Comparison of ENCODE assay signal across 8 cellular contexts in the genomic region with DNA sequence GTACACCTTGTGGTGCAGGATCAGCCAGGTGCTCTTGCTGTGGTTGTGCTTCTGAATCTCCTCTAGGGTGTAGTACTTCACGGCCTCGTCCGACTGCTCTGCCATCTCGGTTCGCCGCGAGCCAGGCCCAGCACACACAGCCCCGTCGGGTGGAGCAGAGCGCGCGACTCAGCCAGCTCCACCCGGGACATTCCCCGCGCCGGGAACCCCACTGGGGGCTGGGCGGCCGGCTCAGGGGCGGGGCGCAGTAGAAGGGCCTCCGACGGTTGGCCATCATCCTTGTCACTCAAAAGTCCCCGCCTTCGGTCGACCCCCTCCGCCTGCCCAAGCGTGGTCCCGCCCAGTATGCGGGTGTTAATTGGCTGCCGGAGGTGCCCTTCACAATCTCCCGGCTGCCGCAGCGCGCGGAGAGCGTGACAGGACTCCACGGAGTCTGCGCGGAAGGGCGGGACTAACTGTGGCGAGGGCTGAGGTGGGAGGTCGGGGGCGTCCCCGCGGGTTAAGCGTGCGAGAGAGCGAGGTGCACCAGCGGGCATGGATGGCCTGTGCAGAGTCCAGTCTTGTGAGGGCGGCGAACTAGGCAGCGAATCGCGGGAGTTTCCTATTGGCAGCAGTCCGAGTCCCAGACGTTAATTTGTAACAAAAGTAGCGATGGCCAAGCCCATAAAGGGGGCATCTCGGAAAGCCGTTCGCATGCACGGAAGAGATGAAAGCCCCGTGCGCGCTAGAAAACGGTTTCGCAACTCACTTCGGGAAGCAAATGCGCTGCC. TPM values are rescaled to one million over a fixed set of nuclear protein-coding genes. Genes with fewer than 3 reads are reported as not detected.
DNase-seq lines count a peak whose midpoint lies in the region; ATAC-seq, FAIRE-seq and TF ChIP-seq lines count a peak whose summit lies in the region.

A gene with protein sequence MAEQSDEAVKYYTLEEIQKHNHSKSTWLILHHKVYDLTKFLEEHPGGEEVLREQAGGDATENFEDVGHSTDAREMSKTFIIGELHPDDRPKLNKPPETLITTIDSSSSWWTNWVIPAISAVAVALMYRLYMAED (minus strand): TSS at position 193 of the 770 bp plus-strand sequence. CDS start 88 bp downstream, at position 105.

- CTCF ChIA-PET in activated naive CD4-positive, alpha-beta T cell treated with anti-CD3 and anti-CD28 coated beads for 36 hours (lab: Charles Lee): interaction anchor here (1.0 kb wide), 1 partner anchor 19 kb away, joined by 4 read pairs; no protein-coding TSS in a partner anchor

- H3K36me3 Mint-ChIP-seq in activated naive CD4-positive, alpha-beta T cell treated with anti-CD3 and anti-CD28 coated beads for 36 hours (ENCODE audit: low read depth): peaks cover 5% of the 10 kb centered on the region

- intact Hi-C loops in activated naive CD4-positive, alpha-beta T cell treated with anti-CD3 and anti-CD28 coated beads for 36 hours (cut with micrococcal nuclease): loop anchor here (1.0 to 5.0 kb wide), 7 partner anchors 45 to 915 kb away; a partner anchor contains a TSS

- peak; percentile 99 for ATAC-seq in GM21825 (IDR thresholded peaks at IDR 0.05; ENCODE audit: unreplicated experiment)

- H3K4me3 Mint-ChIP-seq in activated naive CD4-positive, alpha-beta T cell treated with anti-CD3 and anti-CD28 coated beads for 36 hours: no peak within 1 kb of the TSS

- DNase-seq in Daoy (ENCODE audit: low read depth) (peak; percentile 94), LoVo (ENCODE audit: low spot score) (peak; percentile 96), SK-MEL-5 (ENCODE audit: low read depth, low spot score) (peak; percentile 95), frontal cortex (ENCODE audit: low spot score in 2 of 2) (peak; percentile 97 to 99), substantia nigra (lab: John Stamatoyannopoulos, UW) (peak; percentile 87 to 99 (median 99))
- peak; percentile 99 for DNase-seq in activated naive CD4-positive, alpha-beta T cell treated with anti-CD3 and anti-CD28 coated beads for 36 hours

- H3K9me3 ChIP-seq in neutrophil: no peaks in the 10 kb centered on the region

- no peaks in the 10 kb centered on the region for H3K36me3 ChIP-seq in neutrophil

- FAIRE-seq in frontal cortex (lab: Jason Lieb, UNC): peak; percentile 88

- peaks cover 15 to 16% of the 10 kb centered on the region in 2 experiments for H3K4me1 ChIP-seq in neutrophil (ENCODE audit: control insufficient read depth in 1 of 2, insufficient read depth in 1 of 2, low read depth in 1 of 2, low read length in 1 of 2)

- H3K27me3 Mint-ChIP-seq in activated naive CD4-positive, alpha-beta T cell treated with anti-CD3 and anti-CD28 coated beads for 36 hours (ENCODE audit: low read depth): no peaks in the 10 kb centered on the region

- H3K9me3 Mint-ChIP-seq in activated naive CD4-positive, alpha-beta T cell treated with anti-CD3 and anti-CD28 coated beads for 36 hours: no peaks in the 10 kb centered on the region

- peak; percentile 23 for TF ChIP-seq CTCF in neutrophil (IDR thresholded peaks at IDR 0.05)

- peaks cover 20% of the 10 kb centered on the region for H3K4me1 Mint-ChIP-seq in activated naive CD4-positive, alpha-beta T cell treated with anti-CD3 and anti-CD28 coated beads for 36 hours (ENCODE audit: low read depth)

- H3K27me3 ChIP-seq in neutrophil: peaks cover 22% of the 10 kb centered on the region

- in situ Hi-C loops in SK-MEL-5 (cut with HindIII; ENCODE audit: low pct_unique_long_range_greater_than_20kb, low sequenced_read_pairs): no loop called here

- H3K27ac Mint-ChIP-seq in activated naive CD4-positive, alpha-beta T cell treated with anti-CD3 and anti-CD28 coated beads for 36 hours: peak within 1 kb of the TSS; percentile 59

- H3K27ac ChIP-seq in neutrophil: no peak within 1 kb of the TSS
- peak within 1 kb of the TSS; percentile 74 for H3K27ac ChIP-seq in substantia nigra (ENCODE audit: low read depth, low read length, poor library complexity, severe bottlenecking)

- peak within 1 kb of the TSS; percentile 80 to 84 for H3K4me3 ChIP-seq in neutrophil (ENCODE audit: low read depth in 1 of 2, low read length in 1 of 2)

RNA-seq across cellular contexts. Expression of the gene that starts here (rescaled TPM):
- 45.9 and 47.7 TPM in 2 replicates for total RNA-seq in Daoy (2014; rRNA removed; shearing (Covaris generic))
- 38.8 and 46.9 TPM in 2 replicates for total RNA-seq in SK-MEL-5 (2014; rRNA removed; shearing (Covaris generic))
- polyA plus RNA-seq in SK-MEL-5 (2015; cell fraction: cytosol; rRNA removed): 26.1 and 46.6 TPM in 2 replicates
- 7.1 and 22.2 TPM in 2 replicates for polyA plus RNA-seq in SK-MEL-5 (2015; cell fraction: nucleus; rRNA removed)
- 10 to 100 TPM; 77.8 to 78.3 TPM for total RNA-seq in activated naive CD4-positive, alpha-beta T cell treated with anti-CD3 and anti-CD28 coated beads for 36 hours
- total RNA-seq in frontal cortex: 9.0 TPM
